In genomic region chr6:159844737-159845645, GRCh38 we compare ENCODE assay signal across 2 cellular contexts.
TF ChIP-seq lines count a peak whose summit lies in the region.

No MANE protein-coding gene starts in this region.

TF ChIP-seq in HepG2, 621 proteins besides CTCF, POLR2A, EP300 and RAD21:
- TF ChIP-seq TARDBP (CRISPR knock-in tag; IDR thresholded peaks at IDR 0.05) (no peak), ZFP82 (CRISPR knock-in tag; IDR thresholded peaks at IDR 0.05; ENCODE audit: borderline replicate concordance) (no peak), MAFF (IDR thresholded peaks at IDR 0.05; ENCODE audit: low read depth, low read length) (no peak), IKZF1 (IDR thresholded peaks at IDR 0.05) (no peak), HDAC2 (CRISPR knock-in tag; IDR thresholded peaks at IDR 0.05) (no peak), YEATS2 (CRISPR knock-in tag; IDR thresholded peaks at IDR 0.05; ENCODE audit: borderline replicate concordance) (no peak), PRDM10 (CRISPR knock-in tag; IDR thresholded peaks at IDR 0.05; ENCODE audit: low read depth) (no peak), LBX2 (CRISPR knock-in tag; IDR thresholded peaks at IDR 0.05; ENCODE audit: borderline replicate concordance) (no peak), ZNF563 (CRISPR knock-in tag; IDR thresholded peaks at IDR 0.05) (no peak), SIX4 (CRISPR knock-in tag; IDR thresholded peaks at IDR 0.05) (no peak), ZBED4 (CRISPR knock-in tag; IDR thresholded peaks at IDR 0.05; ENCODE audit: borderline replicate concordance) (no peak), HNF4G (IDR thresholded peaks at IDR 0.05; ENCODE audit: borderline replicate concordance, low read depth, low read length) (no peak), HNF4G (CRISPR knock-in tag; IDR thresholded peaks at IDR 0.05; ENCODE audit: borderline replicate concordance, low read depth) (no peak), EED (CRISPR knock-in tag; IDR thresholded peaks at IDR 0.05) (no peak), SATB2 (CRISPR knock-in tag; IDR thresholded peaks at IDR 0.05) (no peak), PRPF4 (IDR thresholded peaks at IDR 0.05; ENCODE audit: low read depth, low read length, poor library complexity, severe bottlenecking) (no peak), NONO (IDR thresholded peaks at IDR 0.05) (no peak), NONO (CRISPR knock-in tag; conservative IDR thresholded peaks at IDR 0.05) (no peak), TAF1 (CRISPR knock-in tag; IDR thresholded peaks at IDR 0.05) (no peak), ZSCAN25 (CRISPR knock-in tag; IDR thresholded peaks at IDR 0.05) (no peak), DPF2 (CRISPR knock-in tag; IDR thresholded peaks at IDR 0.05; ENCODE audit: borderline replicate concordance, low read depth) (no peak), ZNF704 (CRISPR knock-in tag; IDR thresholded peaks at IDR 0.05; ENCODE audit: borderline replicate concordance) (no peak)

TF ChIP-seq in K562, 482 proteins besides CTCF, POLR2A, EP300 and RAD21:
- TF ChIP-seq AFF4 (CRISPR knock-in tag; IDR thresholded peaks at IDR 0.05) (no peak), ZMIZ1 (IDR thresholded peaks at IDR 0.05; ENCODE audit: low read depth in 2 of 2, low read length in 2 of 2) (no peak), NFE2 (IDR thresholded peaks at IDR 0.05; ENCODE audit: low read depth) (no peak), HOXB6 (CRISPR knock-in tag; IDR thresholded peaks at IDR 0.05; ENCODE audit: borderline replicate concordance) (no peak), FIP1L1 (IDR thresholded peaks at IDR 0.05; ENCODE audit: low read depth, low read length, poor library complexity, severe bottlenecking) (no peak), SRSF1 (IDR thresholded peaks at IDR 0.05; ENCODE audit: low read depth, low read length) (no peak), MAFG (tag; conservative IDR thresholded peaks at IDR 0.05) (no peak), RBM39 (optimal IDR thresholded peaks at IDR 0.05; ENCODE audit: low read depth, low read length) (no peak), CEBPB (tag; IDR thresholded peaks at IDR 0.05) (no peak), ZNF384 (IDR thresholded peaks at IDR 0.05; ENCODE audit: low read depth, low read length) (no peak)
